10 cellular contexts compared by ENCODE assay signal in genomic region chr21:18356801-18357200, GRCh38. TPM values are rescaled to one million over a fixed set of nuclear protein-coding genes. Genes with fewer than 3 reads are reported as not detected.
"Had no signal": no experiment of that assay in that cellular context is flagged by ENCODE, and none has a peak within 500 bp of the region (broad histone marks: within the 10 kb centered on the region; RNA-seq: fewer than 3 reads in every experiment).

No MANE protein-coding gene starts in this region.

- ATAC-seq: HCT116, HepG2 had no signal

- H3K9me3 ChIP-seq: HAP-1 had no signal

- DNase-seq: GM23248, GOT3, H7, HFFc6 had no signal

- H3K36me3 Mint-ChIP-seq: IgD-negative memory B cell had no signal

- FAIRE-seq: HepG2 had no signal

- H3K9ac ChIP-seq: GM23248 had no signal

- H2AFZ ChIP-seq: GM23248 had no signal

- H3K4me3 ChIP-seq: GM23248, HAP-1 had no signal

- H3K27ac ChIP-seq: GM23248, HL-60 had no signal

- H3K27ac Mint-ChIP-seq: HFFc6, IgD-negative memory B cell had no signal

- H3K4me1 ChIP-seq: HAP-1 had no signal

- H3K36me3 ChIP-seq: HAP-1 had no signal

RNA-seq across cellular contexts. Expression of gene TMPRSS15, which starts 46.8 kb away (rescaled TPM):
- total RNA-seq: GM23248, H7, HepG2, HFFc6, HT1080 had no signal
- polyA plus RNA-seq: GM23248, HepG2, IgD-negative memory B cell had no signal
